8 cellular contexts compared by ENCODE assay signal in genomic region chr1:224430511-224431113, GRCh38. TPM values are rescaled to one million over a fixed set of nuclear protein-coding genes. Genes with fewer than 3 reads are reported as not detected.
A peak's percentile ranks its signal among the peaks of the same experiment; 100 is the strongest.
DNase-seq lines count a peak whose midpoint lies in the region; ATAC-seq, FAIRE-seq and TF ChIP-seq lines count a peak whose summit lies in the region.

No MANE protein-coding gene starts in this region.

- FAIRE-seq in A549 (lab: Jason Lieb, UNC): no peak

- H3K36me3 ChIP-seq in HUES64 (ENCODE audit: insufficient read depth, low read length) (peaks cover 72% of the 10 kb centered on the region), skeletal muscle tissue (ENCODE audit: control insufficient read depth in 3 of 3, insufficient read depth in 3 of 3, low read length in 3 of 3) (peaks cover 0 to 2% (median 0%) of the 10 kb centered on the region in 3 donors)

- no peaks in the 10 kb centered on the region for H3K9me3 Mint-ChIP-seq in activated CD4-positive, alpha-beta memory T cell treated with anti-CD3 and anti-CD28 coated beads for 36 hours

- TF ChIP-seq EP300 in A549 (IDR thresholded peaks at IDR 0.05): no peak

- H3K4me3 ChIP-seq in A549 (no peak overlapping the region), GM08714 (ENCODE audit: low read length) (peak overlapping the region; percentile 26; the same call in 1 of the 2 replicates), HUES64 (ENCODE audit: low read length) (peak overlapping the region; percentile 21; the same call in 1 of the 2 replicates), skeletal muscle tissue (ENCODE audit: low read length in 3 of 3) (peak overlapping the region; percentile 4 to 38 (median 6))

- H3K27me3 ChIP-seq in HUES64 (ENCODE audit: insufficient read depth, low read length) (no peaks in the 10 kb centered on the region), skeletal muscle tissue (ENCODE audit: control insufficient read depth in 3 of 3, insufficient read depth in 3 of 3, low read length in 3 of 3) (no peaks in the 10 kb centered on the region)

- peak; percentile 39 to 41 for DNase-seq in A549 (ENCODE audit: low read depth in 1 of 2, low spot score in 1 of 2)
- peak; percentile 15 for DNase-seq in activated CD4-positive, alpha-beta memory T cell treated with anti-CD3 and anti-CD28 coated beads for 36 hours
- peak; percentile 75 for DNase-seq in foreskin melanocyte
- no peak for DNase-seq in HK-2 (ENCODE audit: unreplicated experiment)

- intact Hi-C loops in activated CD4-positive, alpha-beta memory T cell treated with anti-CD3 and anti-CD28 coated beads for 36 hours (cut with micrococcal nuclease): loop anchor here (5.0 to 10.0 kb wide), 5 partner anchors 248 to 1574 kb away; partner anchors contain the start of genes CAPN2 and DEGS1

- no peak for TF ChIP-seq CTCF in A549 (IDR thresholded peaks at IDR 0.05)

- H3K9me3 ChIP-seq in A549: no peaks in the 10 kb centered on the region
- H3K9me3 ChIP-seq in HUES64 (ENCODE audit: insufficient read depth, low read depth, low read length): no peaks in the 10 kb centered on the region
- H3K9me3 ChIP-seq in skeletal muscle tissue (ENCODE audit: control insufficient read depth in 3 of 3, low read length in 3 of 3): no peaks in the 10 kb centered on the region

- peak overlapping the region; percentile 97 for H3K4me2 ChIP-seq in A549

- 29% methylated on average over 2 of the region's 2 CpGs for WGBS in A549 (ENCODE audit: missing lambda C conversion rate)
- WGBS in HUES64: 86% methylated on average over 2 of the region's 2 CpGs

- peaks cover 48% of the 10 kb centered on the region for H3K4me1 Mint-ChIP-seq in activated CD4-positive, alpha-beta memory T cell treated with anti-CD3 and anti-CD28 coated beads for 36 hours (ENCODE audit: low read depth)

- H3K9ac ChIP-seq in HUES64 (ENCODE audit: low read depth, low read length): 0 out of 2 replicates have a peak overlapping the region, but pooled peaks have one; percentile 45
- peak overlapping the region in 2 of 3 donors; percentile 28 to 65 for H3K9ac ChIP-seq in skeletal muscle tissue (ENCODE audit: low read depth in 1 of 3, low read length in 3 of 3)

- H3K27ac Mint-ChIP-seq in activated CD4-positive, alpha-beta memory T cell treated with anti-CD3 and anti-CD28 coated beads for 36 hours: peak overlapping the region; percentile 72

- POLR2A ChIA-PET in A549 (lab: Yijun Ruan, JAX): no interaction called here
- POLR2A ChIA-PET in activated CD4-positive, alpha-beta memory T cell treated with anti-CD3 and anti-CD28 coated beads for 36 hours (lab: Charles Lee): no interaction called here

- H3K4me1 ChIP-seq in A549: peaks cover 53% of the 10 kb centered on the region
- H3K4me1 ChIP-seq in HUES64 (ENCODE audit: insufficient read depth, low read length): peaks cover 30% of the 10 kb centered on the region
- peaks cover 15 to 34% (median 27%) of the 10 kb centered on the region in 3 donors for H3K4me1 ChIP-seq in skeletal muscle tissue (ENCODE audit: control insufficient read depth in 3 of 3, insufficient read depth in 3 of 3, low read length in 3 of 3)

- no peaks in the 10 kb centered on the region for H3K27me3 Mint-ChIP-seq in activated CD4-positive, alpha-beta memory T cell treated with anti-CD3 and anti-CD28 coated beads for 36 hours

- no peak for ATAC-seq in A549
- ATAC-seq in HG03439 (IDR thresholded peaks at IDR 0.05; ENCODE audit: unreplicated experiment): no peak

- peak overlapping the region; percentile 38 for H3K4me3 Mint-ChIP-seq in activated CD4-positive, alpha-beta memory T cell treated with anti-CD3 and anti-CD28 coated beads for 36 hours

- H3K36me3 Mint-ChIP-seq in activated CD4-positive, alpha-beta memory T cell treated with anti-CD3 and anti-CD28 coated beads for 36 hours: peaks cover 36% of the 10 kb centered on the region

- no peak for TF ChIP-seq POLR2A in A549 (IDR thresholded peaks at IDR 0.05; ENCODE audit: low read length)

- H3K27ac ChIP-seq in A549: peak overlapping the region in 1 of 2 experiments; percentile 54; a peak in 2 of 6 replicates
- H3K27ac ChIP-seq in HUES64 (ENCODE audit: low read depth, low read length): no peak overlapping the region
- peak overlapping the region; percentile 50 for H3K27ac ChIP-seq in skeletal muscle tissue (ENCODE audit: low read depth, low read length)

- CTCF ChIA-PET in A549 (lab: Yijun Ruan, JAX): interaction anchor here (2.2 kb wide), 1 partner anchor 27 kb away, joined by 13 read pairs; no protein-coding TSS in a partner anchor
- CTCF ChIA-PET in activated CD4-positive, alpha-beta memory T cell treated with anti-CD3 and anti-CD28 coated beads for 36 hours (lab: Charles Lee): interaction anchor here (1.2 to 4.0 kb wide), 3 partner anchors 27 to 262 kb away, joined by 3 to 27 read pairs (median 6); no protein-coding TSS in a partner anchor

- TF ChIP-seq RAD21 in A549 (conservative IDR thresholded peaks at IDR 0.05 in 1 of 2, IDR thresholded peaks at IDR 0.05 in 1 of 2): no peak

TF ChIP-seq in A549, 52 proteins besides CTCF, POLR2A, EP300 and RAD21:
- TF ChIP-seq FOSB (CRISPR knock-in tag; IDR thresholded peaks at IDR 0.05): no peak
- TF ChIP-seq KDM5A (IDR thresholded peaks at IDR 0.05): no peak
- no peak for TF ChIP-seq SMC3 (IDR thresholded peaks at IDR 0.05)
- TF ChIP-seq CEBPB (IDR thresholded peaks at IDR 0.05): no peak
- no peak for TF ChIP-seq RFX5 (IDR thresholded peaks at IDR 0.05)
- no peak for TF ChIP-seq FOSL2 (IDR thresholded peaks at IDR 0.05)
- TF ChIP-seq FOSL2 (CRISPR knock-in tag; IDR thresholded peaks at IDR 0.05): peak; percentile 25; the same call in 1 of the 2 replicates

RNA-seq across cellular contexts. Expression of gene WDR26, which starts 4.0 kb away (rescaled TPM):
- polyA plus RNA-seq in A549 (2011; rRNA removed): 38.4 and 55.4 TPM in 2 replicates
- polyA plus RNA-seq in A549 (2012; cell fraction: cytosol; rRNA removed): 16.9 and 17.1 TPM in 2 replicates
- polyA plus RNA-seq in A549 (2012; cell fraction: nucleus; rRNA removed): 10.6 and 14.0 TPM in 2 replicates
- 44.3 to 45.9 TPM (median 45.2 TPM) in 3 replicates for polyA plus RNA-seq in A549 (2017; fragmentation: RNase III; extraction: RNeasy Plus Mini Kit Qiagen cat#74134 plus additional on column Dnase treatment)
- 51.8 and 53.8 TPM in 2 replicates for polyA minus RNA-seq in A549 (2011; rRNA and poly(A)+ RNA removed)
- 40.9 TPM for polyA plus RNA-seq in HUES64 (2013, experiment 1 of 2)
- 37.8 TPM for polyA plus RNA-seq in HUES64 (2013, experiment 2 of 2)
- total RNA-seq in activated CD4-positive, alpha-beta memory T cell treated with anti-CD3 and anti-CD28 coated beads for 36 hours: 10 to 100 TPM; 69.2 to 72.2 TPM
- 64.2 TPM for total RNA-seq in skeletal muscle tissue
